ENCODE assay signal across 1 cellular context in the genomic region with DNA sequence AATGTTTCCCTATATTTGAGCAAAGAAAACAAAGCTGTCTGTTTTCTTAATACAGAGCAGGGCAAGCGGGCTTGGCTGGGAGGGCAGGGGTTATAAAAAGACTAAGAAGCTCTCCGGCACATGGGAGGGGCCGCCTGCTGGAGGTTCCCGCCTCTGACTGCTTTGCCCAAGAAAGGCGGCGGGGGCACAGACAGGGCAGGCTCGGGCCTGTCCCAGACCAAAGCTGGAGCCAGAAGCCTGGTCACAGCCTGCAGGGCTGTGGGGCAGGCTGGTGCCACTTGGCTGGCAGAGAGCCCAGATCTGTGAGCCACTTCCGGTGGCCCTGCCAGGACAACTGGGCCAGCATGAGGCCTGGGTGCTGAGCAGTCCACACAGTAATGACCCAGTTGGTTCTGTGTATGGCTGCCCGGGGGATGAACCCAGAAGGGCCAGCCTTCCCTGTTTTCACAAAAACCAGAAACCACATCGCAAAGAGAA.
TF ChIP-seq lines count a peak whose summit lies in the region.

No MANE protein-coding gene starts in this region.

TF ChIP-seq in H1, 55 proteins besides CTCF, POLR2A, EP300 and RAD21:
- no peak for TF ChIP-seq CBX5 (IDR thresholded peaks at IDR 0.05; ENCODE audit: low read depth, low read length)
- no peak for TF ChIP-seq NRF1 (IDR thresholded peaks at IDR 0.05; ENCODE audit: low read depth, low read length)
- TF ChIP-seq, protein P1, sequence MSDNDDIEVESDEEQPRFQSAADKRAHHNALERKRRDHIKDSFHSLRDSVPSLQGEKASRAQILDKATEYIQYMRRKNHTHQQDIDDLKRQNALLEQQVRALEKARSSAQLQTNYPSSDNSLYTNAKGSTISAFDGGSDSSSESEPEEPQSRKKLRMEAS (IDR thresholded peaks at IDR 0.05) = 0 out of 2 replicates have a peak, but pooled peaks have one; percentile 14
- TF ChIP-seq, protein P2, sequence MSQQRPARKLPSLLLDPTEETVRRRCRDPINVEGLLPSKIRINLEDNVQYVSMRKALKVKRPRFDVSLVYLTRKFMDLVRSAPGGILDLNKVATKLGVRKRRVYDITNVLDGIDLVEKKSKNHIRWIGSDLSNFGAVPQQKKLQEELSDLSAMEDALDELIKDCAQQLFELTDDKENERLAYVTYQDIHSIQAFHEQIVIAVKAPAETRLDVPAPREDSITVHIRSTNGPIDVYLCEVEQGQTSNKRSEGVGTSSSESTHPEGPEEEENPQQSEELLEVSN (IDR thresholded peaks at IDR 0.05) = peak; percentile 38; the same call in 1 of the 2 replicates
- no peak for TF ChIP-seq SP1 (IDR thresholded peaks at IDR 0.05; ENCODE audit: low read depth, low read length)
